28 cellular contexts compared by ENCODE assay signal in genomic region chr14:34475163-34475562, GRCh38.
"Had no signal": no experiment of that assay in that cellular context is flagged by ENCODE, and none has a peak within 500 bp of the region (broad histone marks: within the 10 kb centered on the region; RNA-seq: fewer than 3 reads in every experiment).

No MANE protein-coding gene starts in this region.

- FAIRE-seq: colon, endometrium, endothelial cell of umbilical vein, frontal cortex had no signal

- H3K27me3 ChIP-seq: colonic mucosa, dorsolateral prefrontal cortex, esophagus muscularis mucosa, esophagus squamous epithelium, foreskin keratinocyte, gastrocnemius medialis, gastroesophageal sphincter, heart left ventricle, heart right ventricle had no signal

- H3K4me3 ChIP-seq: colonic mucosa, coronary artery, dorsolateral prefrontal cortex, esophagus muscularis mucosa, esophagus squamous epithelium, gastrocnemius medialis, gastroesophageal sphincter, heart left ventricle, heart right ventricle had no signal

- DNase-seq: colonic mucosa; cortex of kidney; dermis blood vessel endothelial cell; dorsolateral prefrontal cortex; effector CD4-positive, alpha-beta T cell; effector CD8-positive, alpha-beta T cell; effector memory CD4-positive, alpha-beta T cell; effector memory CD8-positive, alpha-beta T cell; endodermal cell; erythroblast; esophagus squamous epithelium; foreskin fibroblast; foreskin keratinocyte; foreskin melanocyte; gastrocnemius medialis; glutamatergic neuron; head of caudate nucleus; heart left ventricle; heart right ventricle had no signal

- H3K27ac ChIP-seq: colonic mucosa, coronary artery, dorsolateral prefrontal cortex, epithelial cell of prostate, esophagus muscularis mucosa, esophagus squamous epithelium, foreskin keratinocyte, gastrocnemius medialis, gastroesophageal sphincter, heart left ventricle, heart right ventricle had no signal

- H3K36me3 ChIP-seq: colonic mucosa, esophagus muscularis mucosa, esophagus squamous epithelium, gastrocnemius medialis, gastroesophageal sphincter, heart left ventricle, heart right ventricle had no signal

- H3K4me1 ChIP-seq: colonic mucosa, esophagus muscularis mucosa, esophagus squamous epithelium, foreskin keratinocyte, gastrocnemius medialis, gastroesophageal sphincter, heart left ventricle, heart right ventricle had no signal

- H3K9me3 ChIP-seq: colonic mucosa, esophagus muscularis mucosa, esophagus squamous epithelium, gastrocnemius medialis, gastroesophageal sphincter, heart left ventricle, heart right ventricle had no signal

- ATAC-seq: effector memory CD8-positive, alpha-beta T cell; esophagus mucosa; foreskin keratinocyte; gastrocnemius medialis; gastroesophageal sphincter; heart left ventricle; heart right ventricle had no signal
